In the genomic region with DNA sequence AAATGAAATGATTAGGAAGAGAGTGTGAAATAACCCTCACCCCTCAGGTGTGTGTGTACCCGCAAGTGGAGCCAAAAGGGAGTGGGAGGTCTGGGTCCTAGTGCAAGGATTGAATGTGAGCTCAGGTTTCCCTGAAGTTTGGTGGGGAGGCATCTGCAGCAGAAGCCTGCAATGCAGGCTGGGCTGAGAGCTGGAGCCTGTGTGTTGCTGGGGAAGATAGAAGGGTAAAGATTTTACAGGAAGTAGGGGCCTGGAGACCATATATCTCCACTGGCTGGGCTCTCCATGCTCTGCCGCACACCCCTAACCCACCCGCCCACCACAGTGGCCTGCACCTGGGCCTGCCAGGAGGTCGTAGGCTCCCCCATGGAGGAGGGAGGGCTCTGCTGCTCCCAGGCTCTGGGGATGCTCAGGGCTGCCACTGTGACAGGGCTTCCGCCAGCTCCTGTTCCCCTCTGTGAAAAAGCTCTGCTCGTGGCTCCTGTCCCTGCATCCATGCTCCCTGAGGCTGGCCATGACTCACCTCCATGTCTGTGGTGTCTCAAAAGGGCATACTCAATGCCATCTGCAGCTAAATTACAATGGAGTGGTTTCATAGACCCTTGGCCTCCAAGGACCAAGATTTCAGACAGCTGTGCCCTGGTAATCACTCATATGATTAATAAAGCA, we compare ENCODE assay signal across 21 cellular contexts.
DNase-seq lines count a peak whose midpoint lies in the region; ATAC-seq and TF ChIP-seq lines count a peak whose summit lies in the region.
"Had no signal": no experiment of that assay in that cellular context is flagged by ENCODE, and none has a peak within 500 bp of the region (broad histone marks: within the 10 kb centered on the region; RNA-seq: fewer than 3 reads in every experiment).

No MANE protein-coding gene starts in this region.

- no peaks in the 10 kb centered on the region for H3K4me1 Mint-ChIP-seq in progenitor cell of endocrine pancreas (ENCODE audit: low read depth)
- H3K4me1 Mint-ChIP-seq: activated CD4-positive, alpha-beta T cell treated with anti-CD3 and anti-CD28 coated beads for 36 hours; CD4-positive, alpha-beta memory T cell; naive B cell had no signal

- H3K9me2 ChIP-seq in SK-N-SH: no peaks in the 10 kb centered on the region

- peaks cover 2% of the 10 kb centered on the region for H3K27me3 Mint-ChIP-seq in progenitor cell of endocrine pancreas
- H3K27me3 Mint-ChIP-seq: naive B cell had no signal

- H3K79me2 ChIP-seq in SK-N-SH (ENCODE audit: insufficient read depth): no peaks in the 10 kb centered on the region

- no peak overlapping the region for H3K27ac Mint-ChIP-seq in progenitor cell of endocrine pancreas
- H3K27ac Mint-ChIP-seq: activated CD4-positive, alpha-beta T cell treated with anti-CD3 and anti-CD28 coated beads for 36 hours; naive B cell had no signal

- H3K4me3 ChIP-seq in cardiac muscle cell (no peak overlapping the region), SK-N-SH (ENCODE audit: low read depth in 2 of 2, low read length in 1 of 2) (no peak overlapping the region)
- H3K4me3 ChIP-seq: ascending aorta, lower lobe of right lung, prostate gland, tibial artery had no signal

- DNase-seq in cardiac muscle cell (ENCODE audit: low read depth in 1 of 2, low spot score in 1 of 2) (no peak), left cardiac atrium (no peak), SK-N-SH (peak; percentile 62), islet precursor cell (peak; percentile 89), RWPE1 (ENCODE audit: low spot score) (no peak), progenitor cell of endocrine pancreas (ENCODE audit: low spot score, unreplicated experiment) (no peak)
- DNase-seq: 8988T; activated CD4-positive, alpha-beta T cell treated with anti-CD3 and anti-CD28 coated beads for 36 hours; activated gamma-delta T cell; CD4-positive, alpha-beta memory T cell; lower lobe of right lung; naive B cell; NCI-H1930; NCI-H446; SHP77 treated with DMSO at 0.1 percent for 48 hours; T-helper 9 cell; tibial artery had no signal

- H3K36me3 ChIP-seq in cardiac muscle cell: no peaks in the 10 kb centered on the region
- H3K36me3 ChIP-seq in SK-N-SH (replicated peaks in 1 of 2; ENCODE audit: control insufficient read depth in 1 of 2, insufficient read depth in 2 of 2, low read length in 1 of 2): no peaks in the 10 kb centered on the region
- H3K36me3 ChIP-seq: ascending aorta, lower lobe of right lung, prostate gland, tibial artery had no signal

- no peak for TF ChIP-seq CTCF in cardiac muscle cell (IDR thresholded peaks at IDR 0.05; ENCODE audit: low read depth, low read length)
- no peak for TF ChIP-seq CTCF in SK-N-SH (IDR thresholded peaks at IDR 0.05)
- no peak for TF ChIP-seq CTCF in RWPE1 (conservative IDR thresholded peaks at IDR 0.05; ENCODE audit: low read depth)
- no peak for TF ChIP-seq CTCF in progenitor cell of endocrine pancreas (IDR thresholded peaks at IDR 0.05; ENCODE audit: unreplicated experiment)

- intact Hi-C loops in left cardiac atrium (cut with DNase I): no loop called here

- H3K4me1 ChIP-seq in cardiac muscle cell (ENCODE audit: low read depth) (no peaks in the 10 kb centered on the region), SK-N-SH (ENCODE audit: control insufficient read depth in 1 of 2, insufficient read depth in 2 of 2, low read depth in 1 of 2, low read length in 1 of 2) (peaks cover 0 to 34% of the 10 kb centered on the region in 2 experiments; a peak in 2 of 4 replicates)
- H3K4me1 ChIP-seq: ascending aorta, lower lobe of right lung, prostate gland had no signal

- ATAC-seq in left cardiac atrium (no peak), HG03135 (IDR thresholded peaks at IDR 0.05; ENCODE audit: unreplicated experiment) (no peak), GM18907 (IDR thresholded peaks at IDR 0.05; ENCODE audit: unreplicated experiment) (no peak)
- ATAC-seq: activated CD4-positive, alpha-beta T cell treated with anti-CD3 and anti-CD28 coated beads for 36 hours; lower lobe of right lung had no signal

- no peaks in the 10 kb centered on the region for H3K27me3 ChIP-seq in cardiac muscle cell
- no peaks in the 10 kb centered on the region for H3K27me3 ChIP-seq in SK-N-SH (ENCODE audit: insufficient read depth)
- H3K27me3 ChIP-seq: ascending aorta, tibial artery had no signal

- TF ChIP-seq EP300 in SK-N-SH (IDR thresholded peaks at IDR 0.05; ENCODE audit: borderline replicate concordance in 1 of 2, low read depth in 1 of 2, low read length in 1 of 2): peak in 1 of 2 experiments; percentile 49; a peak in 1 of 4 replicates

- H3K4me3 Mint-ChIP-seq in progenitor cell of endocrine pancreas (ENCODE audit: low read depth): no peak overlapping the region
- H3K4me3 Mint-ChIP-seq: activated CD4-positive, alpha-beta T cell treated with anti-CD3 and anti-CD28 coated beads for 36 hours; CD4-positive, alpha-beta memory T cell; naive B cell had no signal

- no peak overlapping the region for H3K4me2 ChIP-seq in SK-N-SH

- POLR2A ChIA-PET in SK-N-SH (lab: Yijun Ruan, JAX): interaction anchor here (0.6 to 0.7 kb wide), 2 partner anchors 84 to 247 kb away, joined by 4 read pairs; no protein-coding TSS in a partner anchor
- POLR2A ChIA-PET in RWPE1 (lab: Yijun Ruan, JAX; ENCODE audit: low non-redundant PET): no interaction called here

- H3K9ac ChIP-seq in SK-N-SH: no peak overlapping the region

- peaks cover 8% of the 10 kb centered on the region for H3F3A ChIP-seq in SK-N-SH (replicated peaks; ENCODE audit: insufficient read depth)

- CTCF ChIA-PET in SK-N-SH (lab: Yijun Ruan, JAX): interaction anchor here (1.0 to 3.6 kb wide), 5 partner anchors 17 to 589 kb away, joined by 3 to 16 read pairs (median 4); no protein-coding TSS in a partner anchor
- CTCF ChIA-PET in RWPE1 (lab: Yijun Ruan, JAX): interaction anchor here (0.7 kb wide), 1 partner anchor 16 kb away, joined by 3 read pairs; no protein-coding TSS in a partner anchor

- TF ChIP-seq RAD21 in SK-N-SH (IDR thresholded peaks at IDR 0.05; ENCODE audit: low read length): no peak

- H2AFZ ChIP-seq in SK-N-SH (ENCODE audit: low read depth): no peak overlapping the region

- H3K27ac ChIP-seq in cardiac muscle cell: peak overlapping the region; percentile 6
- H3K27ac ChIP-seq in SK-N-SH (ENCODE audit: low read depth in 2 of 2, low read length in 1 of 2): peak overlapping the region in 1 of 2 experiments; percentile 87; a peak in 3 of 4 replicates
- H3K27ac ChIP-seq in RWPE1: no peak overlapping the region
- H3K27ac ChIP-seq: ascending aorta, lower lobe of right lung, prostate gland, tibial artery had no signal

- WGBS in SK-N-SH (ENCODE audit: low lambda C conversion rate): 30% methylated on average over 3 of the region's 6 CpGs

- no peaks in the 10 kb centered on the region for H3K9me3 ChIP-seq in cardiac muscle cell (ENCODE audit: low read depth)
- H3K9me3 ChIP-seq in SK-N-SH: no peaks in the 10 kb centered on the region
- H3K9me3 ChIP-seq: ascending aorta, lower lobe of right lung, prostate gland, tibial artery had no signal

- no peaks in the 10 kb centered on the region for H3K36me3 Mint-ChIP-seq in progenitor cell of endocrine pancreas (ENCODE audit: insufficient read depth)
- H3K36me3 Mint-ChIP-seq: CD4-positive, alpha-beta memory T cell; naive B cell had no signal

- H4K20me1 ChIP-seq in SK-N-SH (ENCODE audit: insufficient read depth): no peaks in the 10 kb centered on the region

- H3K9me3 Mint-ChIP-seq in progenitor cell of endocrine pancreas (ENCODE audit: low read depth): peaks cover 11% of the 10 kb centered on the region

TF ChIP-seq in SK-N-SH, 30 proteins besides CTCF, POLR2A, EP300 and RAD21:
- TF ChIP-seq TCF12 (IDR thresholded peaks at IDR 0.05) (0 out of 2 replicates have a peak, but pooled peaks have one; percentile 13), TAF1 (IDR thresholded peaks at IDR 0.05; ENCODE audit: borderline replicate concordance, low read depth, low read length) (no peak), EZH2phosphoT487 (IDR thresholded peaks at IDR 0.05; ENCODE audit: borderline replicate concordance, low read depth) (no peak)

Comparison
In these comparisons a context has a peak if more than half of its experiments do, and no peak if none do; other contexts are left out.
1. DNase-seq: peak in SK-N-SH (single experiment) and islet precursor cell (single experiment); none in cardiac muscle cell (0 of 2), left cardiac atrium (single experiment), RWPE1 (single experiment) and progenitor cell of endocrine pancreas (single experiment).